2 cellular contexts compared by ENCODE assay signal in the genomic region with DNA sequence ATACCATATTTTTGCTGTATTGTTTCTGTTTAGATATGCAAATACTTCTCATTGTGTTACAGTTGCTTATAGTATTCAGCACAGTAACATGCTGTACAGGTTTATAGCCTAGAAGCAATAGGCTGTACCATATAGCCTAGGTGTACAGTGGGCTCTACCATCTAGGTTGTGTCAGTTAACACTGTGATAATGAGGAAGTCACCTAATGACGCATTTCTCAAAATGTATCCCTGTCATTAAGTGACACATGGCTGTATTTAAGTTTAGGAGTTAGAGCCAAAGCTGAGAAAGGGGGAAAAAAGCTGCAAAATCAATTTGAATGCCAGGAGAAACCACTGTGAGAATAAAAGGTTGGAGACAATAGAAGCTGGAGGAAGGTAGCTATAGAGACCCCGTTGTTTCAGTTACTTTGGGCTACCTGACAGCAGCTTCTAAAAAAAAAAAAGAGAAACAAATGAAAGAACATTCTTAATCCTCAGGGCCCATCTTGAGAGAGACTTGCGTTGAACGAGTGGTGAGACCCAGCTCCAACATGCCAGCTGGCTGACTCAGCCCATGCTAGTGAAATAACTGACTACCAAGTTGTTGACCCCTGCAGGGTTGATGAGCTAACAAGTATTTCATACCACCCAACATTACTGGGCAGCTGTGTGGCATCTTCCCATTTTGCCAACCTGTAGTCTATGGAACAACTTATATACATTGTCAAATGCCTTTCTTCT.
TF ChIP-seq lines count a peak whose summit lies in the region.

No MANE protein-coding gene starts in this region.

TF ChIP-seq in IMR-90, 13 proteins besides CTCF, POLR2A, EP300 and RAD21:
- TF ChIP-seq FOS (IDR thresholded peaks at IDR 0.05; ENCODE audit: low read depth, low read length) (peak; percentile 23; the same call in 1 of the 2 replicates), USF2 (IDR thresholded peaks at IDR 0.05; ENCODE audit: low read depth, low read length) (no peak), CEBPB (IDR thresholded peaks at IDR 0.05; ENCODE audit: low read depth, low read length) (0 out of 2 replicates have a peak, but pooled peaks have one; percentile 5)

TF ChIP-seq in K562, 482 proteins besides CTCF, POLR2A, EP300 and RAD21:
- TF ChIP-seq ZSCAN29 (IDR thresholded peaks at IDR 0.05), result no peak
- TF ChIP-seq NFATC3 (IDR thresholded peaks at IDR 0.05), result no peak
- TF ChIP-seq PRDM10 (IDR thresholded peaks at IDR 0.05; ENCODE audit: partially characterized antibody), result peak; percentile 78
- TF ChIP-seq SPI1 (IDR thresholded peaks at IDR 0.05; ENCODE audit: borderline replicate concordance, low read depth, low read length), result peak; percentile 48; the same call in 1 of the 2 replicates
